Comparison of ENCODE assay signal across 8 cellular contexts in genomic region chr5:98774192-98775046, GRCh38. TPM values are rescaled to one million over a fixed set of nuclear protein-coding genes. Genes with fewer than 3 reads are reported as not detected.
DNase-seq lines count a peak whose midpoint lies in the region; ATAC-seq and TF ChIP-seq lines count a peak whose summit lies in the region.

No MANE protein-coding gene starts in this region.

- no peak for TF ChIP-seq EP300 in transverse colon (IDR thresholded peaks at IDR 0.05; ENCODE audit: low read depth)

- 0% methylated on average over 12 to 54 of the region's 64 CpGs for WGBS in transverse colon (ENCODE audit: low coverage in 1 of 2), 2 donors

- peak in 10 of 14 donors; percentile 47 to 74 (median 63) for DNase-seq in C1 segment of cervical spinal cord (lab: John Stamatoyannopoulos, UW)
- DNase-seq in activated T-helper 2 cell treated with anti-CD3 and anti-CD28 coated beads, Interferon-gamma antibody, Interleukin-2, Interleukin-4, amounts not matched to agents 10 μg/mL and 5 μg/mL and 100 μg/mL, durations not matched to agents 14 hours and 24 hours and 36 hours (ENCODE audit: low spot score) = peak; percentile 31
- peak; percentile 71 for DNase-seq in fibroblast of pulmonary artery (ENCODE audit: low read depth)
- DNase-seq in transverse colon = peak; percentile 73

- TF ChIP-seq CTCF in OCI-LY1 (IDR thresholded peaks at IDR 0.05; ENCODE audit: low read length) (no peak), fibroblast of pulmonary artery (IDR thresholded peaks at IDR 0.05; ENCODE audit: low read length, missing control alignments) (no peak), nephron (IDR thresholded peaks at IDR 0.05; ENCODE audit: unreplicated experiment in 3 of 3) (no peak), transverse colon (IDR thresholded peaks at IDR 0.05) (no peak)

- H3K27me3 ChIP-seq in OCI-LY1 (ENCODE audit: insufficient read depth, low read length) (no peaks in the 10 kb centered on the region), transverse colon (no peaks in the 10 kb centered on the region)

- peaks cover 81% of the 10 kb centered on the region for H3K27me3 Mint-ChIP-seq in activated T-helper 2 cell treated with anti-CD3 and anti-CD28 coated beads, Interferon-gamma antibody, Interleukin-2, Interleukin-4, amounts not matched to agents 10 μg/mL and 5 μg/mL and 100 μg/mL, durations not matched to agents 14 hours and 24 hours and 36 hours (ENCODE audit: low read depth)
- H3K27me3 Mint-ChIP-seq in nephron (ENCODE audit: low read depth) = peaks cover 5% of the 10 kb centered on the region

- intact Hi-C loops in activated T-helper 2 cell treated with anti-CD3 and anti-CD28 coated beads, Interferon-gamma antibody, Interleukin-2, Interleukin-4, amounts not matched to agents 10 μg/mL and 5 μg/mL and 100 μg/mL, durations not matched to agents 14 hours and 24 hours and 36 hours (cut with micrococcal nuclease) = loop anchor here (5.0 to 10.0 kb wide), 4 partner anchors 100 to 1592 kb away; partner anchors contain the start of gene RIOK2
- intact Hi-C loops in transverse colon (cut with DNase I; ENCODE audit: low total_unique reads) = no loop called here

- peaks cover 40% of the 10 kb centered on the region for H3K4me1 Mint-ChIP-seq in activated T-helper 2 cell treated with anti-CD3 and anti-CD28 coated beads, Interferon-gamma antibody, Interleukin-2, Interleukin-4, amounts not matched to agents 10 μg/mL and 5 μg/mL and 100 μg/mL, durations not matched to agents 14 hours and 24 hours and 36 hours (ENCODE audit: low read depth)
- H3K4me1 Mint-ChIP-seq in nephron = peaks cover 54% of the 10 kb centered on the region

- H3K9ac ChIP-seq in OCI-LY1 (ENCODE audit: low read length) = peak overlapping the region; percentile 9; the same call in 1 of the 2 replicates

- no peak overlapping the region for H3K27ac ChIP-seq in OCI-LY1 (ENCODE audit: low read depth, low read length, poor library complexity, severe bottlenecking)
- peak overlapping the region; percentile 91 to 99 (median 98) for H3K27ac ChIP-seq in transverse colon

- H3F3A ChIP-seq in OCI-LY1 (ENCODE audit: insufficient read depth, low read length) = no peaks in the 10 kb centered on the region

- H3K9me3 ChIP-seq in OCI-LY1 (ENCODE audit: low read length) (no peaks in the 10 kb centered on the region), transverse colon (no peaks in the 10 kb centered on the region)

- H3K4me2 ChIP-seq in OCI-LY1 (ENCODE audit: low read length) = peak overlapping the region; percentile 67

- no peaks in the 10 kb centered on the region for H3K79me2 ChIP-seq in OCI-LY1 (ENCODE audit: insufficient read depth, low read length)

- in situ Hi-C loops in transverse colon (cut with MboI; ENCODE audit: low pct_ligation_motif_present in 1 of 4, low pct_unique_long_range_greater_than_20kb in 1 of 4, low sequenced_read_pairs in 3 of 4) = loop anchor here in 3 of 4 donors (25.0 kb wide), 2 partner anchors 1237 to 1587 kb away; partner anchors contain the start of gene RIOK2 (in 1 of the 3)

- no peaks in the 10 kb centered on the region for H3K36me3 Mint-ChIP-seq in activated T-helper 2 cell treated with anti-CD3 and anti-CD28 coated beads, Interferon-gamma antibody, Interleukin-2, Interleukin-4, amounts not matched to agents 10 μg/mL and 5 μg/mL and 100 μg/mL, durations not matched to agents 14 hours and 24 hours and 36 hours (ENCODE audit: low read depth)
- H3K36me3 Mint-ChIP-seq in nephron (ENCODE audit: low read depth) = peaks cover 3% of the 10 kb centered on the region

- peak overlapping the region; percentile 63 for H3K4me3 ChIP-seq in OCI-LY1 (ENCODE audit: low read depth, low read length, poor library complexity, severe bottlenecking)
- H3K4me3 ChIP-seq in fibroblast of pulmonary artery (replicated peaks; ENCODE audit: low read depth, low read length) = peak overlapping the region; percentile 81
- peak overlapping the region; percentile 71 to 84 (median 80) for H3K4me3 ChIP-seq in transverse colon

- H3K9me2 ChIP-seq in OCI-LY1 (ENCODE audit: low read depth, low read length) = no peaks in the 10 kb centered on the region

- peak; percentile 15 for ATAC-seq in GM19025 (IDR thresholded peaks at IDR 0.05; ENCODE audit: low read depth, unreplicated experiment)
- peak; percentile 17 for ATAC-seq in HG03139 (IDR thresholded peaks at IDR 0.05; ENCODE audit: unreplicated experiment)

- H3K4me3 Mint-ChIP-seq in activated T-helper 2 cell treated with anti-CD3 and anti-CD28 coated beads, Interferon-gamma antibody, Interleukin-2, Interleukin-4, amounts not matched to agents 10 μg/mL and 5 μg/mL and 100 μg/mL, durations not matched to agents 14 hours and 24 hours and 36 hours (ENCODE audit: low read depth) = peak overlapping the region; percentile 79
- peak overlapping the region; percentile 95 to 98 (median 96) for H3K4me3 Mint-ChIP-seq in nephron

- TF ChIP-seq POLR2A in transverse colon (IDR thresholded peaks at IDR 0.05) = peak; percentile 51

- H3K27ac Mint-ChIP-seq in activated T-helper 2 cell treated with anti-CD3 and anti-CD28 coated beads, Interferon-gamma antibody, Interleukin-2, Interleukin-4, amounts not matched to agents 10 μg/mL and 5 μg/mL and 100 μg/mL, durations not matched to agents 14 hours and 24 hours and 36 hours = no peak overlapping the region
- H3K27ac Mint-ChIP-seq in nephron = peak overlapping the region; percentile 87 to 97 (median 95)

- H3K4me1 ChIP-seq in OCI-LY1 (ENCODE audit: insufficient read depth, low read length, severe bottlenecking) = peaks cover 27% of the 10 kb centered on the region
- H3K4me1 ChIP-seq in transverse colon = peaks cover 0 to 66% (median 35%) of the 10 kb centered on the region in 4 donors

- no peaks in the 10 kb centered on the region for H3K9me3 Mint-ChIP-seq in activated T-helper 2 cell treated with anti-CD3 and anti-CD28 coated beads, Interferon-gamma antibody, Interleukin-2, Interleukin-4, amounts not matched to agents 10 μg/mL and 5 μg/mL and 100 μg/mL, durations not matched to agents 14 hours and 24 hours and 36 hours
- no peaks in the 10 kb centered on the region for H3K9me3 Mint-ChIP-seq in nephron

- H2AFZ ChIP-seq in OCI-LY1 (ENCODE audit: low read length) = no peak overlapping the region

- H3K36me3 ChIP-seq in OCI-LY1 (ENCODE audit: insufficient read depth, low read length) = no peaks in the 10 kb centered on the region
- no peaks in the 10 kb centered on the region for H3K36me3 ChIP-seq in transverse colon

- no peaks in the 10 kb centered on the region for H4K20me1 ChIP-seq in OCI-LY1 (ENCODE audit: insufficient read depth, low read length)

RNA-seq across cellular contexts. Expression of gene RGMB, which starts 1.0 kb away (rescaled TPM):
- 0.18 and 0.39 TPM in 2 replicates for total RNA-seq in activated T-helper 2 cell treated with anti-CD3 and anti-CD28 coated beads, Interferon-gamma antibody, Interleukin-2, Interleukin-4, amounts not matched to agents 10 μg/mL and 5 μg/mL and 100 μg/mL, durations not matched to agents 14 hours and 24 hours and 36 hours
- 100 to 1,000 TPM in 1 of 4 donors, 10 to 100 TPM in 3; 39.0 to 125 (median 50.3) TPM for total RNA-seq in transverse colon

Comparison
In these comparisons a context has a peak if more than half of its experiments do, and no peak if none do; other contexts are left out.
1. RNA of gene RGMB, which starts 1.0 kb away (total RNA-seq): 39.0 to 125 TPM in transverse colon; 0.18 to 0.39 TPM in activated T-helper 2 cell treated with anti-CD3 and anti-CD28 coated beads, Interferon-gamma antibody, Interleukin-2, Interleukin-4, amounts not matched to agents 10 μg/mL and 5 μg/mL and 100 μg/mL, durations not matched to agents 14 hours and 24 hours and 36 hours; every median in the first group is over 10 times any median in the second.
2. Peak in every context shown above with its lines, with median percentiles within 50 percentile points of each other: DNase-seq and H3K4me3 ChIP-seq.